ENCODE assay signal across 15 cellular contexts in the genomic region with DNA sequence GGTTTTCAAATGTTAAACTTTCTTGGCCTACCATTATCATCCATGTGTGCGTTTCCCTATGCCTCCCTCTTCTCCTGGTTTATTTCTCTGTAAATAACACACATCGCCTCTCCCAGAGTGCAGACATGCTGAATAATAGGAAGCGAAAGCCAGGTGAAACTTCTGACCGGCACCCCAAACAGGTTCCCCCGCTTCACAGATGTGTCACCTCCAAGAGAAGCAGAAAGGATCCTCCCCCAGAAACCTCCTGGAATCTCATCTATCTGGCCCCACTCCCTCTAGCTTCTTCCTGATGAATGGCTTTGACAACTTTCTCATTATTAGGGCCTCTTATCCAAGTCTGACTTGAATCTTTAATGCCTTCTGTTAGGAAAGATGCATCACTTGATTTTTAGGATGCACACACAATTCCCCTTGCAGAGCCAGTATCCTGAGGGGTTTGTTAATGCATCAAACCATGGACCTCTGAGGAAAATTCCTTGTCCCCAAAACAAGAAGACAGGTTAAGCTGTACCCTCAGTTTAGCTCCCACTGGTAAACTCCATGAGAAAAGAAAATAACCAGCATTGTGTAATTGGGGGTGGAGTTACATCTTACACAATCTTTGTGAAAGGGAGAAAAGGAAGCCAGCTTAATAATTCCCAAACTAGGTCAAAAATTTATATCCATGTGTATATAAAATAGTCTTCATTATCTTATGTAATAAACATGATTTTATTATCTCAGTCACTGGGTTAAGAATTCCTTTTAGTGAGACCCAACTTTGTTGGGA. TPM values are rescaled to one million over a fixed set of nuclear protein-coding genes. Genes with fewer than 3 reads are reported as not detected.
"Had no signal": no experiment of that assay in that cellular context is flagged by ENCODE, and none has a peak within 500 bp of the region (broad histone marks: within the 10 kb centered on the region; RNA-seq: fewer than 3 reads in every experiment).

No MANE protein-coding gene starts in this region.

- DNase-seq: activated CD4-positive, alpha-beta T cell treated with anti-CD3 and anti-CD28 coated beads, Interleukin-2, amount 50 U/mL, for 1 hour; activated CD8-positive, alpha-beta memory T cell treated with anti-CD3 and anti-CD28 coated beads for 24 hours; activated gamma-delta T cell treated with Interleukin-2 at 50 U/mL for 16 hours; amniotic stem cell; body of pancreas; effector memory CD4-positive, alpha-beta T cell; left cardiac atrium; lower lobe of right lung; midbrain; ovary; stimulated activated CD4-positive, alpha-beta T cell treated with anti-CD3 and anti-CD28 coated beads, Interleukin-2, amount 100 ng/mL, for 48 hours; T-cell; T-helper 9 cell; tibial artery had no signal

- H3K27me3 ChIP-seq: body of pancreas, ovary, tibial artery, vagina had no signal

- H3K36me3 ChIP-seq: lower lobe of right lung, ovary, tibial artery, vagina had no signal

- H3K4me3 ChIP-seq: body of pancreas, lower lobe of right lung, ovary, tibial artery, vagina had no signal

RNA-seq across cellular contexts. Expression of a gene that starts 20.1 kb away (rescaled TPM):
- total RNA-seq: vagina had no signal
